In the genomic region with DNA sequence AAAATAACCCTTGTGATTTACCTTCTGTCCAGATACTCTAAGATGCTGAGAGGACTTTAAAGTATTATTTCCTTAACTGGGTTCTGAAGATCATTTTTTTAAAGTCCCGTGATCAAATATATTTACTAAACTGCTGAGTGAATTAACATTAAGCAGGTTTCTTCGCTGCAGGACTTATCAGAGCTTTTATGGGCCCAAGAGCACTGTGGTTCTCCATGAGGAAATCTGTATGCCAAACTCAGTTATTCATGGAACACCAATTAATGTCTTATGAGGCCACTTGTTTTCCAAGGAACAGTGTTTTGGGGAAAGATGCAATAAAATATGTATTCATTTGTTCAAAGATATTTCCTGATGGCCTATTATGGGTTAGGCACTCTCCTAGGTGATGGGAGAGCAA, we compare ENCODE assay signal across 1 cellular context.
A peak's percentile ranks its signal among the peaks of the same experiment; 100 is the strongest.
TF ChIP-seq lines count a peak whose summit lies in the region.

No MANE protein-coding gene starts in this region.

TF ChIP-seq in K562, 482 proteins besides CTCF, POLR2A, EP300 and RAD21 (continued from another document):
- TF ChIP-seq, protein P1, sequence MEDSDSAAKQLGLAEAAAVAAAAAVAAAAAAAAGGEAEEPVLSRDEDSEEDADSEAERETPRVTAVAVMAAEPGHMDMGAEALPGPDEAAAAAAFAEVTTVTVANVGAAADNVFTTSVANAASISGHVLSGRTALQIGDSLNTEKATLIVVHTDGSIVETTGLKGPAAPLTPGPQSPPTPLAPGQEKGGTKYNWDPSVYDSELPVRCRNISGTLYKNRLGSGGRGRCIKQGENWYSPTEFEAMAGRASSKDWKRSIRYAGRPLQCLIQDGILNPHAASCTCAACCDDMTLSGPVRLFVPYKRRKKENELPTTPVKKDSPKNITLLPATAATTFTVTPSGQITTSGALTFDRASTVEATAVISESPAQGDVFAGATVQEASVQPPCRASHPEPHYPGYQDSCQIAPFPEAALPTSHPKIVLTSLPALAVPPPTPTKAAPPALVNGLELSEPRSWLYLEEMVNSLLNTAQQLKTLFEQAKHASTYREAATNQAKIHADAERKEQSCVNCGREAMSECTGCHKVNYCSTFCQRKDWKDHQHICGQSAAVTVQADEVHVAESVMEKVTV (CRISPR knock-in tag; IDR thresholded peaks at IDR 0.05): no peak
- no peak for TF ChIP-seq ZNF830 (CRISPR knock-in tag; IDR thresholded peaks at IDR 0.05)
- no peak for TF ChIP-seq NFRKB (IDR thresholded peaks at IDR 0.05; ENCODE audit: low read depth)
- no peak for TF ChIP-seq RCOR1 (IDR thresholded peaks at IDR 0.05; ENCODE audit: borderline replicate concordance in 1 of 2, low read depth in 2 of 2, low read length in 2 of 2)
- TF ChIP-seq MCM2 (IDR thresholded peaks at IDR 0.05; ENCODE audit: low read depth): no peak
- no peak for TF ChIP-seq ZNF133 (CRISPR knock-in tag; IDR thresholded peaks at IDR 0.05)
- TF ChIP-seq RBM25 (IDR thresholded peaks at IDR 0.05; ENCODE audit: low read depth, low read length, severe bottlenecking): peak; percentile 87
- TF ChIP-seq BRCA1 (IDR thresholded peaks at IDR 0.05): no peak
- no peak for TF ChIP-seq BRCA1 (CRISPR knock-in tag; IDR thresholded peaks at IDR 0.05)
- TF ChIP-seq DMBX1 (CRISPR knock-in tag; IDR thresholded peaks at IDR 0.05; ENCODE audit: borderline replicate concordance): no peak
